9 cellular contexts compared by ENCODE assay signal in genomic region chr1:7299329-7299799, GRCh38.
DNase-seq lines count a peak whose midpoint lies in the region; ATAC-seq and TF ChIP-seq lines count a peak whose summit lies in the region.
"Had no signal": no experiment of that assay in that cellular context is flagged by ENCODE, and none has a peak within 500 bp of the region (broad histone marks: within the 10 kb centered on the region; RNA-seq: fewer than 3 reads in every experiment).

No MANE protein-coding gene starts in this region.

- no peaks in the 10 kb centered on the region for H4K20me1 ChIP-seq in SK-N-SH (ENCODE audit: insufficient read depth)

- H2AFZ ChIP-seq in SK-N-SH (ENCODE audit: low read depth) = no peak overlapping the region; the same call in 1 of the 2 replicates

- DNase-seq in ELR (ENCODE audit: low read depth) = peak; percentile 98
- no peak for DNase-seq in SK-N-SH
- DNase-seq in posterior cingulate gyrus = peak; percentile 18 to 94 (median 60)
- DNase-seq in activated naive CD4-positive, alpha-beta T cell treated with Interleukin-2 at 50 U/mL for 16 hours = no peak
- no peak for DNase-seq in stimulated activated CD4-positive, alpha-beta T cell treated with anti-CD3 and anti-CD28 coated beads, Interleukin-15, amount 100 ng/mL, for 24 hours
- DNase-seq in activated CD8-positive, alpha-beta memory T cell treated with anti-CD3 and anti-CD28 coated beads for 24 hours = no peak

- intact Hi-C loops in posterior cingulate gyrus (cut with DNase I) = no loop called here

- H3F3A ChIP-seq in SK-N-SH (replicated peaks; ENCODE audit: insufficient read depth) = peaks cover 37% of the 10 kb centered on the region

- H3K27me3 ChIP-seq in SK-N-SH (ENCODE audit: insufficient read depth) (no peaks in the 10 kb centered on the region), gastroesophageal sphincter (no peaks in the 10 kb centered on the region)

- H3K4me1 ChIP-seq in SK-N-SH (ENCODE audit: control insufficient read depth in 1 of 2, insufficient read depth in 2 of 2, low read depth in 1 of 2, low read length in 1 of 2) (peaks cover 25 to 29% of the 10 kb centered on the region in 2 experiments; a peak in 3 of 4 replicates), gastroesophageal sphincter (peaks cover 4 to 33% (median 10%) of the 10 kb centered on the region in 3 donors)

- H3K9ac ChIP-seq in SK-N-SH = peak overlapping the region; percentile 76; the same call in 1 of the 2 replicates

- H3K9me3 ChIP-seq in SK-N-SH (0 out of 2 replicates have a peak, but pooled peaks cover 4% of the 10 kb centered on the region), gastroesophageal sphincter (peaks cover 0 to 18% (median 0%) of the 10 kb centered on the region in 3 donors)

- CTCF ChIA-PET in SK-N-SH (lab: Yijun Ruan, JAX) = no interaction called here

- 18% methylated on average over 1 of the region's 8 CpGs for WGBS in SK-N-SH (ENCODE audit: low lambda C conversion rate)
- 5 to 20% methylated on average over 1 to 8 of the region's 8 CpGs for WGBS in gastroesophageal sphincter (ENCODE audit: low coverage in 1 of 2), 2 donors

- TF ChIP-seq POLR2A in gastroesophageal sphincter (IDR thresholded peaks at IDR 0.05) = no peak

- H3K4me3 ChIP-seq in SK-N-SH (ENCODE audit: low read depth in 2 of 2, low read length in 1 of 2) (peak overlapping the region; percentile 2 to 23; a peak in 2 of 4 replicates), gastroesophageal sphincter (no peak overlapping the region)

- no peak for TF ChIP-seq CTCF in SK-N-SH (IDR thresholded peaks at IDR 0.05)
- no peak for TF ChIP-seq CTCF in gastroesophageal sphincter (IDR thresholded peaks at IDR 0.05)

- ATAC-seq in gastroesophageal sphincter (peak; percentile 82), HG03280 (IDR thresholded peaks at IDR 0.05; ENCODE audit: unreplicated experiment) (no peak)
- ATAC-seq: stimulated activated effector memory CD8-positive, alpha-beta T cell treated with anti-CD3 and anti-CD28 coated beads, Interleukin-12 subunit alpha, Interleukin-12 subunit beta, amount 100 ng/mL, for 72 hours had no signal

- peak overlapping the region; percentile 80; the same call in 1 of the 2 replicates for H3K4me2 ChIP-seq in SK-N-SH

- no peaks in the 10 kb centered on the region for H3K9me2 ChIP-seq in SK-N-SH

- POLR2A ChIA-PET in SK-N-SH (lab: Yijun Ruan, JAX) = no interaction called here

- H3K27ac ChIP-seq in SK-N-SH (ENCODE audit: low read depth in 2 of 2, low read length in 1 of 2) (peak overlapping the region; percentile 71 to 100), gastroesophageal sphincter (peak overlapping the region in 3 of 4 donors; percentile 62 to 67 (median 65))

- H3K79me2 ChIP-seq in SK-N-SH (ENCODE audit: insufficient read depth) = no peaks in the 10 kb centered on the region

- H3K36me3 ChIP-seq in SK-N-SH (replicated peaks in 1 of 2; ENCODE audit: control insufficient read depth in 1 of 2, insufficient read depth in 2 of 2, low read length in 1 of 2) (no peaks in the 10 kb centered on the region), gastroesophageal sphincter (no peaks in the 10 kb centered on the region)

- TF ChIP-seq RAD21 in SK-N-SH (IDR thresholded peaks at IDR 0.05; ENCODE audit: low read length) = no peak

- TF ChIP-seq EP300 in SK-N-SH (IDR thresholded peaks at IDR 0.05; ENCODE audit: borderline replicate concordance in 1 of 2, low read depth in 1 of 2, low read length in 1 of 2) (peak in 1 of 2 experiments; percentile 96; a peak in 2 of 4 replicates), gastroesophageal sphincter (IDR thresholded peaks at IDR 0.05) (no peak)

TF ChIP-seq in SK-N-SH, 30 proteins besides CTCF, POLR2A, EP300 and RAD21:
- TF ChIP-seq SIN3A (IDR thresholded peaks at IDR 0.05; ENCODE audit: borderline replicate concordance, low read depth, low read length) = 0 out of 2 replicates have a peak, but pooled peaks have one; percentile 16
- TF ChIP-seq JUND (IDR thresholded peaks at IDR 0.05) = peak; percentile 83
- TF ChIP-seq ELF1 (IDR thresholded peaks at IDR 0.05) = no peak
- TF ChIP-seq YY1 (IDR thresholded peaks at IDR 0.05; ENCODE audit: low read depth) = no peak
- TF ChIP-seq RFX5 (IDR thresholded peaks at IDR 0.05; ENCODE audit: low read length) = no peak
- TF ChIP-seq POLR2AphosphoS5 (IDR thresholded peaks at IDR 0.05; ENCODE audit: low read depth, low read length) = peak; percentile 75
- peak; percentile 92 for TF ChIP-seq TCF12 (IDR thresholded peaks at IDR 0.05)
- TF ChIP-seq TEAD4 (IDR thresholded peaks at IDR 0.05; ENCODE audit: borderline replicate concordance, insufficient read depth) = peak; percentile 92
- TF ChIP-seq NFIC (IDR thresholded peaks at IDR 0.05; ENCODE audit: borderline replicate concordance) = peak; percentile 94
- peak; percentile 96 for TF ChIP-seq FOSL2 (IDR thresholded peaks at IDR 0.05; ENCODE audit: borderline replicate concordance, low read depth)
- no peak for TF ChIP-seq GATA2 (CRISPR knock-in tag; IDR thresholded peaks at IDR 0.05)
- no peak for TF ChIP-seq USF1 (IDR thresholded peaks at IDR 0.05; ENCODE audit: borderline replicate concordance, low read depth)
- TF ChIP-seq TAF1 (IDR thresholded peaks at IDR 0.05; ENCODE audit: borderline replicate concordance, low read depth, low read length) = peak; percentile 25; the same call in 1 of the 2 replicates
- no peak for TF ChIP-seq SMC3 (IDR thresholded peaks at IDR 0.05; ENCODE audit: low read depth, low read length)
- peak; percentile 79 for TF ChIP-seq PBX3 (IDR thresholded peaks at IDR 0.05)
- peak; percentile 54; the same call in 1 of the 2 replicates for TF ChIP-seq FOXM1 (IDR thresholded peaks at IDR 0.05; ENCODE audit: low read depth)
- TF ChIP-seq FOXJ3 (CRISPR knock-in tag; IDR thresholded peaks at IDR 0.05) = no peak
- TF ChIP-seq RXRA (IDR thresholded peaks at IDR 0.05; ENCODE audit: borderline replicate concordance, low read depth) = peak; percentile 89
- TF ChIP-seq, protein P1, sequence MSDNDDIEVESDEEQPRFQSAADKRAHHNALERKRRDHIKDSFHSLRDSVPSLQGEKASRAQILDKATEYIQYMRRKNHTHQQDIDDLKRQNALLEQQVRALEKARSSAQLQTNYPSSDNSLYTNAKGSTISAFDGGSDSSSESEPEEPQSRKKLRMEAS (IDR thresholded peaks at IDR 0.05; ENCODE audit: low read depth) = peak; percentile 56

Comparison
In these comparisons a context has a peak if more than half of its experiments do, and no peak if none do; other contexts are left out.
1. DNase-seq: peak in ELR (single experiment) and posterior cingulate gyrus (10 of 10); none in SK-N-SH (single experiment), activated naive CD4-positive, alpha-beta T cell treated with Interleukin-2 at 50 U/mL for 16 hours (single experiment), stimulated activated CD4-positive, alpha-beta T cell treated with anti-CD3 and anti-CD28 coated beads, Interleukin-15, amount 100 ng/mL, for 24 hours (single experiment) and activated CD8-positive, alpha-beta memory T cell treated with anti-CD3 and anti-CD28 coated beads for 24 hours (single experiment).
2. H3K4me3 ChIP-seq: peak in SK-N-SH (2 of 2); none in gastroesophageal sphincter (0 of 2).